ENCODE assay signal across 1 cellular context in the genomic region with DNA sequence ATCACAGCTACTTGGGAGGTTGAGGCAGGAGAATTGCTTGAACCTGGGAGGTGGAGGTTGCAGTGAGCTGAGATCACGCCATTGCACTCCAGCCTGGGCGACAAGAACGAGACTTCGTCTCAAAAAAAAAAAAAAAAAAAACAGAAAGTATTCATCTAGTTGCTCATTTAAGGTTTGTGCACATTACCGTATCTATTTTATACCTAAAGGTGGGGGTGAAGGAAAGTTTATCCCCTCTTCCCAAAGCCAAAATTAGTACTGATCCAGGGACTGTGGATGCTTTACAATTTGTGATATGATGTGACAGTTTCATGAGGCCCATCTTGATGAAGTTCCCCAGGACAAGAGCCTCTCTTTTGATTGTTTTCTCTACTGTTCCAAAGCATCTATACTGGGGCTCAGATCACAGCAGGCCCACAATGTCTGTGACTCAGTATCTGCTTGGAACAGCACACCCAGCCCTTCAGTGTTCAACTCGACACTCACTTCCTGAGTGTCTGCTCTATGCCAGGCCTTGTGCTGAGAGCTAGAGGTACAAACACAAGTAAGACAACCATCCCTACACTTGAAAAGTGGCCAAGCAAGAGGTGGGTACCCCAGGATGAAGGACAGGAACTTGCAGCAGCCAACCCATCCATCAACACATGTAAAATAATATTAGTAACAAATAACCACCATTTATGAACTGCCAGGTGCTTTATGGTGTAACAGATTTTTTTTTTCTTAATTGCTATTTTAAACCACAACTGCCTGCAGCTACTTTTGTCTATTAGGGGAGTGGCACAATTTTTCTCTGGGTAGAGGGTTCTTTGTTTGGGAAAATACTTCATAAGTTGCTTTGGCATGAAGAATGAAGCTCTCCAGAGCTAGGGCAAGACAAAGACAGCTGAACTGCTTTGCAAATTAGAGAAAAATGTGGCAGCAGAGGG.
TF ChIP-seq lines count a peak whose summit lies in the region.

No MANE protein-coding gene starts in this region.

TF ChIP-seq in endothelial cell of umbilical vein, 7 proteins besides CTCF, POLR2A, EP300 and RAD21:
- peak; percentile 61 for TF ChIP-seq FOS (IDR thresholded peaks at IDR 0.05; ENCODE audit: borderline replicate concordance, insufficient read depth, low read length)
- no peak for TF ChIP-seq EZH2 (IDR thresholded peaks at IDR 0.05; ENCODE audit: borderline replicate concordance, low read depth, low read length, severe bottlenecking)
- no peak for TF ChIP-seq JUN (IDR thresholded peaks at IDR 0.05; ENCODE audit: borderline replicate concordance, insufficient read depth, insufficient read length, low read depth)
